ENCODE assay signal across 1 cellular context in the genomic region with DNA sequence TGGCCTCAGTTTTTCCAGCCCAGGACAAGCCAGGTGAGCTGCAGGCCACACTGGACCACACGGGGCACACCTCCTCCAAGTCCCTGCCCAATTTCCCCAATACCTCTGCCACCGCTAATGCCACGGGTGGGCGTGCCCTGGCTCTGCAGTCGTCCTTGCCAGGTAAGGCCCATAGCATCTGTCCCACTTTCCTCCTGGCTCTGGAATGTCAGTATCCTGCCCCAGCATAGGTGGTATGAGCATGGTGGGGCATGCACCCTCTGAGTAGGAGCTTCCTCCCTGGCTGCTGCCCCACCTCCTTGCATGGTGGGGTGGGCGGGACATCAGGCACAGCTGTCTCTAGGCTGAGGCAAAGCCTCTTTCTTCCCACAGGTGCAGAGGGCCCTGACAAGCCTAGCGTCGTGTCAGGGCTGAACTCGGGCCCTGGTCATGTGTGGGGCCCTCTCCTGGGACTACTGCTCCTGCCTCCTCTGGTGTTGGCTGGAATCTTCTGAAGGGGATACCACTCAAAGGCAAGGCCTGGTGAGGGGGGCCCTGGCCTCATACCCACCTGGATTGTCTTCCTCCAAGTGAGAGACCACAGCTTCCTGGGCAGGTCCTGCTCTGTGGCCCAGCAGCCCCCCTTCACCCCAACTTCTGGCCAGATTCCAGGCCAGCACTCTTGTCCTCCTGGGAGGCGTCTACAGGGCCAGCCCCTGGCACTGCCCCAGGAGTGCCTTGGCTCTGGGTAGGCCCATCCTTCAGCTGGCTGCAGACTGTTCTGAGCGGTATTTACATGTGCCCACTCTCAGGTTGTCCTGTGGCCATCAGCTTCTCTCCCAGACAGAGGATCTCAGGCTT.
TF ChIP-seq lines count a peak whose summit lies in the region.

No MANE protein-coding gene starts in this region.

TF ChIP-seq in IMR-90, 13 proteins besides CTCF, POLR2A, EP300 and RAD21:
- TF ChIP-seq CEBPB (IDR thresholded peaks at IDR 0.05; ENCODE audit: low read depth, low read length) (no peak), CHD1 (IDR thresholded peaks at IDR 0.05; ENCODE audit: low read depth, low read length) (no peak), RFX5 (IDR thresholded peaks at IDR 0.05; ENCODE audit: low read depth, low read length) (no peak), NFE2L2 (IDR thresholded peaks at IDR 0.05; ENCODE audit: low read depth, low read length) (no peak), BHLHE40 (IDR thresholded peaks at IDR 0.05; ENCODE audit: low read depth, low read length) (no peak), MAFK (IDR thresholded peaks at IDR 0.05; ENCODE audit: low read depth, low read length) (no peak), RCOR1 (IDR thresholded peaks at IDR 0.05; ENCODE audit: insufficient replicate concordance, low read length) (no peak)
- TF ChIP-seq, protein P1, sequence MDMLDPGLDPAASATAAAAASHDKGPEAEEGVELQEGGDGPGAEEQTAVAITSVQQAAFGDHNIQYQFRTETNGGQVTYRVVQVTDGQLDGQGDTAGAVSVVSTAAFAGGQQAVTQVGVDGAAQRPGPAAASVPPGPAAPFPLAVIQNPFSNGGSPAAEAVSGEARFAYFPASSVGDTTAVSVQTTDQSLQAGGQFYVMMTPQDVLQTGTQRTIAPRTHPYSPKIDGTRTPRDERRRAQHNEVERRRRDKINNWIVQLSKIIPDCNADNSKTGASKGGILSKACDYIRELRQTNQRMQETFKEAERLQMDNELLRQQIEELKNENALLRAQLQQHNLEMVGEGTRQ (IDR thresholded peaks at IDR 0.05; ENCODE audit: low read depth, low read length) = no peak
- TF ChIP-seq, protein P2, sequence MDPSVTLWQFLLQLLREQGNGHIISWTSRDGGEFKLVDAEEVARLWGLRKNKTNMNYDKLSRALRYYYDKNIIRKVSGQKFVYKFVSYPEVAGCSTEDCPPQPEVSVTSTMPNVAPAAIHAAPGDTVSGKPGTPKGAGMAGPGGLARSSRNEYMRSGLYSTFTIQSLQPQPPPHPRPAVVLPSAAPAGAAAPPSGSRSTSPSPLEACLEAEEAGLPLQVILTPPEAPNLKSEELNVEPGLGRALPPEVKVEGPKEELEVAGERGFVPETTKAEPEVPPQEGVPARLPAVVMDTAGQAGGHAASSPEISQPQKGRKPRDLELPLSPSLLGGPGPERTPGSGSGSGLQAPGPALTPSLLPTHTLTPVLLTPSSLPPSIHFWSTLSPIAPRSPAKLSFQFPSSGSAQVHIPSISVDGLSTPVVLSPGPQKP (IDR thresholded peaks at IDR 0.05; ENCODE audit: borderline replicate concordance, low read depth, low read length) = no peak
TF ChIP-seq in IMR-90: peak in this region for 0.
